Comparison of ENCODE assay signal across 8 cellular contexts in genomic region chrX:149938427-149939270, GRCh38. TPM values are rescaled to one million over a fixed set of nuclear protein-coding genes. Genes with fewer than 3 reads are reported as not detected.
DNase-seq lines count a peak whose midpoint lies in the region; ATAC-seq, FAIRE-seq and TF ChIP-seq lines count a peak whose summit lies in the region.

EOLA2 (minus strand) TSS chrX:149938491; CDS start chrX:149933874, 4,617 bp downstream.

- TF ChIP-seq CTCF in heart right ventricle (IDR thresholded peaks at IDR 0.05) (peak; percentile 12 to 75 (median 66)), upper lobe of left lung (IDR thresholded peaks at IDR 0.05) (peak in 5 of 6 experiments; percentile 13 to 79 (median 72))

- H3K27me3 Mint-ChIP-seq in T-helper 1 cell treated with Interleukin-12 subunit alpha and Interleukin-12 subunit beta and Interleukin-4 antibody, amounts not matched to agents 30 μg/mL and 1 μg/mL, for 36 hours (ENCODE audit: low read depth), result no peaks in the 10 kb centered on the region

- H3K27ac Mint-ChIP-seq in T-helper 1 cell treated with Interleukin-12 subunit alpha and Interleukin-12 subunit beta and Interleukin-4 antibody, amounts not matched to agents 30 μg/mL and 1 μg/mL, for 36 hours, result peak within 1 kb of the TSS; percentile 97

- DNase-seq in GM12892 (ENCODE audit: insufficient read length), result peak; percentile 47
- DNase-seq in NCI-H1694 (lab: John Stamatoyannopoulos, UW), result peak; percentile 97
- DNase-seq in amniotic stem cell (lab: John Stamatoyannopoulos, UW), result peak; percentile 83
- DNase-seq in heart right ventricle, result peak; percentile 92 to 94
- DNase-seq in posterior cingulate gyrus, result peak; percentile 85 to 99 (median 92)
- peak; percentile 96 for DNase-seq in upper lobe of left lung

- H3K9me3 ChIP-seq in heart right ventricle (no peaks in the 10 kb centered on the region), upper lobe of left lung (no peaks in the 10 kb centered on the region)

- peak; percentile 98 for FAIRE-seq in GM12892 (lab: Jason Lieb, UNC)

- TF ChIP-seq POLR2A in GM12892 (IDR thresholded peaks at IDR 0.05; ENCODE audit: low read depth, low read length) (no peak), upper lobe of left lung (IDR thresholded peaks at IDR 0.05) (peak in 3 of 4 donors; percentile 8 to 71 (median 46))

- H3K27me3 ChIP-seq in heart right ventricle (no peaks in the 10 kb centered on the region), upper lobe of left lung (no peaks in the 10 kb centered on the region)

- peak within 1 kb of the TSS; percentile 86 for H3K4me3 Mint-ChIP-seq in T-helper 1 cell treated with Interleukin-12 subunit alpha and Interleukin-12 subunit beta and Interleukin-4 antibody, amounts not matched to agents 30 μg/mL and 1 μg/mL, for 36 hours

- no peaks in the 10 kb centered on the region for H3K36me3 Mint-ChIP-seq in T-helper 1 cell treated with Interleukin-12 subunit alpha and Interleukin-12 subunit beta and Interleukin-4 antibody, amounts not matched to agents 30 μg/mL and 1 μg/mL, for 36 hours (ENCODE audit: low read depth)

- no peaks in the 10 kb centered on the region for H3K9me3 Mint-ChIP-seq in T-helper 1 cell treated with Interleukin-12 subunit alpha and Interleukin-12 subunit beta and Interleukin-4 antibody, amounts not matched to agents 30 μg/mL and 1 μg/mL, for 36 hours

- H3K4me3 ChIP-seq in heart right ventricle (peak within 1 kb of the TSS; percentile 44 to 85 (median 76)), upper lobe of left lung (peak within 1 kb of the TSS; percentile 56 to 85 (median 74))

- peak in 1 of 4 donors; percentile 87 for TF ChIP-seq EP300 in upper lobe of left lung (IDR thresholded peaks at IDR 0.05)

- H3K27ac ChIP-seq in heart right ventricle (peak within 1 kb of the TSS; percentile 78 to 98 (median 90)), upper lobe of left lung (peak within 1 kb of the TSS; percentile 88 to 98 (median 92))

- H3K4me1 ChIP-seq in heart right ventricle (peaks cover 0 to 8% (median 4%) of the 10 kb centered on the region in 9 donors), upper lobe of left lung (peaks cover 0 to 7% (median 6%) of the 10 kb centered on the region in 4 donors)

- ATAC-seq in HG02885 (IDR thresholded peaks at IDR 0.05; ENCODE audit: poor library complexity, unreplicated experiment) (peak; percentile 72), heart right ventricle (peak; percentile 59 to 76 (median 69)), upper lobe of left lung (ENCODE audit: low FRiP score in 2 of 2) (peak; percentile 75 to 80)

- H3K36me3 ChIP-seq in heart right ventricle, result no peaks in the 10 kb centered on the region
- H3K36me3 ChIP-seq in upper lobe of left lung, result peaks cover 0 to 5% (median 2%) of the 10 kb centered on the region in 4 donors

- 0 to 1% methylated on average over 34 to 43 of the region's 61 CpGs for WGBS in heart right ventricle, 2 donors
- WGBS in upper lobe of left lung, 2 donors, result 0 to 57% methylated on average over 6 to 41 of the region's 61 CpGs

- intact Hi-C loops in heart right ventricle (cut with DNase I), result no loop called here
- intact Hi-C loops in posterior cingulate gyrus (cut with DNase I), result loop anchor here (10.0 kb wide), 1 partner anchor 404 kb away; no protein-coding TSS in a partner anchor

- peaks cover 5% of the 10 kb centered on the region for H3K4me1 Mint-ChIP-seq in T-helper 1 cell treated with Interleukin-12 subunit alpha and Interleukin-12 subunit beta and Interleukin-4 antibody, amounts not matched to agents 30 μg/mL and 1 μg/mL, for 36 hours (ENCODE audit: low read depth)

RNA-seq across cellular contexts. Expression of gene EOLA2, which starts in this region (rescaled TPM):
- 28.3 TPM for polyA plus RNA-seq in GM12892 (2012; ENCODE audit: missing spikeins)
- total RNA-seq in heart right ventricle (10 to 100 TPM; 19.0 to 28.2 (median 23.9) TPM), upper lobe of left lung (10 to 100 TPM; 24.5 to 56.6 (median 33.4) TPM)
- 10 to 100 TPM; 16.4 to 39.2 TPM for polyA plus RNA-seq in heart right ventricle

Comparison
In these comparisons a context has a peak if more than half of its experiments do, and no peak if none do; other contexts are left out.
1. Peak in every context shown above with its lines: DNase-seq, ATAC-seq, H3K4me3 ChIP-seq and H3K27ac ChIP-seq.
2. DNase-seq: peak in every context shown above with its lines; median percentile 97 in NCI-H1694; 96 in upper lobe of left lung; 93 in heart right ventricle; 92 in posterior cingulate gyrus; 83 in amniotic stem cell; 47 in GM12892.